ENCODE assay signal across 11 cellular contexts in the genomic region with DNA sequence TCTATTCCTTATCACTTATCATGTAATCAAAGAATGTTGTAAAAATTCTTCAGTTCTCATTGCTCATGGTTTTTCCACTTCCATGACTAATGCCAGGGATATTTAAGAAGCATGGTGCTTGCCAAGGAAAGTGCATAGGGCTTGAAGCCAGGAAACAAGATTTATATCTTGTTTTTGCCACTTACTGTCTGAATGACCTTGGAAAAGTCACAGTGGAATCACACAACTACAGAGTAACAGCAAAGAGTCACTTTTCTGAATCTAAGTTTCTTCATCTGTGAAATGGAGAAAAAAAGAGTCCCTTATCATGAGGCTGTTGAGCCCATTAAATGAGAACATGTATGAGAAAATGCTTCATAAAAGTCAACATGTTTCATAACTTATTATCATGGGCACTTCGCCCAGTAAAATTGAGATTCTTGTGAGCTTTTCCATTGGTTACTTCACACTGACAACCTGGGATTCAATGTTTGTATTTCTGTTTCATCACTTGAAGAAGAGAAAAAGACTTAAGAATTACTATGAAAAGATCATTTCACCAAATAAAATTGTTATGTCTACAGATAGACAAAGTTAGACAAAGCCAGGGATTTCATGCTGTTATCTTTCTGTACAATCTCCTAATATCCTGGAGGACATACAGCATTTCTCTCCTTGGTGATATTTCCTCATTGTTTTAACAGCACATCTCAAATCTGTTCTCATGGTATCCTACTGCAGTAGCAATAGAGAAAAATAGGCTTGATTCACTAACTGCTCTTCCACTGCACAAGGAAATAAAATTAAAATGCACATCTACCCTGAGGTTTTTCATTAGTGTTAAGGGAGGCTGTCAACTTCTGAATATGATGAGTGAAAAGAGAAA. TPM values are rescaled to one million over a fixed set of nuclear protein-coding genes. Genes with fewer than 3 reads are reported as not detected.
DNase-seq lines count a peak whose midpoint lies in the region; ATAC-seq and TF ChIP-seq lines count a peak whose summit lies in the region.
"Had no signal": no experiment of that assay in that cellular context is flagged by ENCODE, and none has a peak within 500 bp of the region (broad histone marks: within the 10 kb centered on the region; RNA-seq: fewer than 3 reads in every experiment).

No MANE protein-coding gene starts in this region.

- H3K27me3 ChIP-seq in endocrine pancreas (ENCODE audit: control insufficient read depth, insufficient read depth, low read length) (no peaks in the 10 kb centered on the region), lung (ENCODE audit: control insufficient read depth, insufficient read depth) (no peaks in the 10 kb centered on the region)
- H3K27me3 ChIP-seq: testis had no signal

- no peaks in the 10 kb centered on the region for H3K9me3 ChIP-seq in endocrine pancreas (ENCODE audit: control insufficient read depth, low read length)
- H3K9me3 ChIP-seq in lung (ENCODE audit: control insufficient read depth in 2 of 2, insufficient read depth in 1 of 2, low read length in 1 of 2): no peaks in the 10 kb centered on the region
- H3K9me3 ChIP-seq: testis had no signal

- WGBS in lung, 2 donors: 61 to 87% methylated on average over 1 of the region's 1 CpG

- ATAC-seq in lung (ENCODE audit: insufficient read depth, low FRiP score): peak; percentile 59
- ATAC-seq in GM21576 (IDR thresholded peaks at IDR 0.05; ENCODE audit: unreplicated experiment): no peak
- ATAC-seq in HG03108 (IDR thresholded peaks at IDR 0.05; ENCODE audit: unreplicated experiment): no peak

- H3K4me1 ChIP-seq in endocrine pancreas (ENCODE audit: control insufficient read depth, insufficient read depth, low read length): peaks cover 30% of the 10 kb centered on the region
- peaks cover 0 to 6% of the 10 kb centered on the region in 2 donors for H3K4me1 ChIP-seq in lung (ENCODE audit: control insufficient read depth in 2 of 2, insufficient read depth in 2 of 2, low read length in 2 of 2)

- TF ChIP-seq CTCF in lung (IDR thresholded peaks at IDR 0.05; ENCODE audit: control extremely low read depth, extremely low read depth): no peak

- no peak overlapping the region for H3K9ac ChIP-seq in endocrine pancreas (ENCODE audit: control insufficient read depth, insufficient read depth, low read length)

- H3K27ac ChIP-seq in lung (ENCODE audit: low read depth in 1 of 2, low read length in 1 of 2): peak overlapping the region in 1 of 2 donors; percentile 9
- H3K27ac ChIP-seq: testis had no signal

- H3K36me3 ChIP-seq in endocrine pancreas (ENCODE audit: control insufficient read depth, insufficient read depth, low read length) (no peaks in the 10 kb centered on the region), lung (ENCODE audit: control insufficient read depth in 2 of 2, insufficient read depth in 2 of 2, low read length in 2 of 2) (no peaks in the 10 kb centered on the region)

- DNase-seq in AG08396 (ENCODE audit: low spot score) (peak; percentile 14), NCI-H226 (peak; percentile 82), lung (ENCODE audit: low spot score) (no peak), NCI-H2196 treated with DMSO at 0.1 percent for 48 hours (lab: John Stamatoyannopoulos, UW; ENCODE audit: unreplicated experiment) (no peak), NCI-H187 (lab: John Stamatoyannopoulos, UW) (no peak)
- DNase-seq: activated naive CD4-positive, alpha-beta T cell treated with anti-CD3 and anti-CD28 coated beads for 36 hours; CD4-positive, CD25-positive, alpha-beta regulatory T cell; testis had no signal

- H3K4me3 ChIP-seq in endocrine pancreas (ENCODE audit: control insufficient read depth, insufficient read depth, low read length) (peak overlapping the region; percentile 22), lung (no peak overlapping the region)
- H3K4me3 ChIP-seq: testis had no signal

RNA-seq across cellular contexts. Expression of gene BMP5, which starts 7.6 kb away (rescaled TPM):
- total RNA-seq in lung: 10 to 100 TPM; 10.7 to 88.7 TPM
- 1 to 10 TPM; 1.2 to 2.1 TPM for polyA plus RNA-seq in lung
- total RNA-seq: activated naive CD4-positive, alpha-beta T cell treated with anti-CD3 and anti-CD28 coated beads for 36 hours; CD4-positive, CD25-positive, alpha-beta regulatory T cell had no signal
- polyA plus RNA-seq: CD4-positive, CD25-positive, alpha-beta regulatory T cell had no signal

Comparison
In these comparisons a context has a peak if more than half of its experiments do, and no peak if none do; other contexts are left out.
1. DNase-seq: peak in AG08396 (single experiment) and NCI-H226 (single experiment); none in lung (single experiment), NCI-H2196 treated with DMSO at 0.1 percent for 48 hours (single experiment) and NCI-H187 (0 of 2).